9 cellular contexts compared by ENCODE assay signal in genomic region chr1:53195211-53195909, GRCh38. TPM values are rescaled to one million over a fixed set of nuclear protein-coding genes. Genes with fewer than 3 reads are reported as not detected.
DNase-seq lines count a peak whose midpoint lies in the region; ATAC-seq and TF ChIP-seq lines count a peak whose summit lies in the region.
"Had no signal": no experiment of that assay in that cellular context is flagged by ENCODE, and none has a peak within 500 bp of the region (broad histone marks: within the 10 kb centered on the region; RNA-seq: fewer than 3 reads in every experiment).

No MANE protein-coding gene starts in this region.

- DNase-seq in left ventricle myocardium inferior (no peak), Right ventricle myocardium inferior (ENCODE audit: missing footprints) (no peak), coronary artery (ENCODE audit: low spot score) (no peak), upper lobe of right lung (no peak), NCI-H69 (lab: John Stamatoyannopoulos, UW) (no peak)
- DNase-seq in natural killer cell treated with Interleukin-12 subunit alpha and Interleukin-12 subunit beta and Interleukin-15 and Interleukin-18, amount 100 ng/mL, for 72 hours (ENCODE audit: low spot score) = no peak
- no peak for DNase-seq in activated CD4-positive, CD25-positive, alpha-beta regulatory T cell (lab: John Stamatoyannopoulos, UW)

- H3K4me1 ChIP-seq in left ventricle myocardium inferior = peaks cover 50% of the 10 kb centered on the region
- peaks cover 31% of the 10 kb centered on the region for H3K4me1 ChIP-seq in upper lobe of right lung

- no peak for TF ChIP-seq CTCF in left ventricle myocardium inferior (IDR thresholded peaks at IDR 0.05; ENCODE audit: borderline replicate concordance)
- TF ChIP-seq CTCF in coronary artery (IDR thresholded peaks at IDR 0.05) = no peak
- no peak for TF ChIP-seq CTCF in upper lobe of right lung (IDR thresholded peaks at IDR 0.05)

- H3K4me3 Mint-ChIP-seq in natural killer cell treated with Interleukin-12 subunit alpha and Interleukin-12 subunit beta and Interleukin-15 and Interleukin-18, amount 100 ng/mL, for 72 hours = peak overlapping the region; percentile 94

- H3K9me3 ChIP-seq in left ventricle myocardium inferior (replicated peaks) = no peaks in the 10 kb centered on the region
- no peaks in the 10 kb centered on the region for H3K9me3 ChIP-seq in upper lobe of right lung

- H3K36me3 ChIP-seq in left ventricle myocardium inferior = no peaks in the 10 kb centered on the region
- H3K36me3 ChIP-seq in upper lobe of right lung = no peaks in the 10 kb centered on the region

- peak overlapping the region; percentile 97 for H3K27ac Mint-ChIP-seq in natural killer cell treated with Interleukin-12 subunit alpha and Interleukin-12 subunit beta and Interleukin-15 and Interleukin-18, amount 100 ng/mL, for 72 hours

- peaks cover 13% of the 10 kb centered on the region for H3K36me3 Mint-ChIP-seq in natural killer cell treated with Interleukin-12 subunit alpha and Interleukin-12 subunit beta and Interleukin-15 and Interleukin-18, amount 100 ng/mL, for 72 hours

- H3K27me3 Mint-ChIP-seq in natural killer cell treated with Interleukin-12 subunit alpha and Interleukin-12 subunit beta and Interleukin-15 and Interleukin-18, amount 100 ng/mL, for 72 hours = no peaks in the 10 kb centered on the region

- H3K27me3 ChIP-seq in left ventricle myocardium inferior (ENCODE audit: low read depth) (no peaks in the 10 kb centered on the region), upper lobe of right lung (no peaks in the 10 kb centered on the region)

- H3K4me3 ChIP-seq in left ventricle myocardium inferior (peak overlapping the region; percentile 87), coronary artery (peak overlapping the region; percentile 98), upper lobe of right lung (no peak overlapping the region)

- intact Hi-C loops in left ventricle myocardium inferior (cut with micrococcal nuclease) (no loop called here), Right ventricle myocardium inferior (cut with DNase I) (loop anchor here (5.0 kb wide), 1 partner anchor 268 kb away; the partner anchor contains the start of gene SCP2), upper lobe of right lung (cut with DNase I) (no loop called here)

- peaks cover 23 to 29% of the 10 kb centered on the region in 2 donors for H3K4me1 Mint-ChIP-seq in natural killer cell treated with Interleukin-12 subunit alpha and Interleukin-12 subunit beta and Interleukin-15 and Interleukin-18, amount 100 ng/mL, for 72 hours (ENCODE audit: low read depth in 2 of 2)

- H3K9me3 Mint-ChIP-seq in natural killer cell treated with Interleukin-12 subunit alpha and Interleukin-12 subunit beta and Interleukin-15 and Interleukin-18, amount 100 ng/mL, for 72 hours = no peaks in the 10 kb centered on the region

- H3K27ac ChIP-seq in left ventricle myocardium inferior (replicated peaks) (peak overlapping the region; percentile 98), coronary artery (peak overlapping the region; percentile 94 to 100), upper lobe of right lung (peak overlapping the region; percentile 100)

- ATAC-seq in Right ventricle myocardium inferior (no peak), upper lobe of right lung (no peak), HG03378 (IDR thresholded peaks at IDR 0.05; ENCODE audit: unreplicated experiment) (no peak)
- ATAC-seq in natural killer cell treated with Interleukin-12 subunit alpha and Interleukin-12 subunit beta and Interleukin-15 and Interleukin-18, amount 100 ng/mL, for 72 hours = no peak

RNA-seq across cellular contexts. Expression of gene CPT2, which starts 1.3 kb away (rescaled TPM):
- total RNA-seq in left ventricle myocardium inferior (31.7 TPM), Right ventricle myocardium inferior (37.7 TPM), upper lobe of right lung (24.1 TPM)
- 10 to 100 TPM; 12.3 to 14.7 TPM for total RNA-seq in natural killer cell treated with Interleukin-12 subunit alpha and Interleukin-12 subunit beta and Interleukin-15 and Interleukin-18, amount 100 ng/mL, for 72 hours

RNA-seq across cellular contexts. Expression of gene CZIB, which starts 25.1 kb away (rescaled TPM):
- total RNA-seq in left ventricle myocardium inferior (61.1 TPM), Right ventricle myocardium inferior (60.7 TPM), upper lobe of right lung (58.0 TPM)
- 10 to 100 TPM; 37.5 to 44.5 TPM for total RNA-seq in natural killer cell treated with Interleukin-12 subunit alpha and Interleukin-12 subunit beta and Interleukin-15 and Interleukin-18, amount 100 ng/mL, for 72 hours

RNA-seq across cellular contexts. Expression of gene MAGOH, which starts 43.0 kb away (rescaled TPM):
- total RNA-seq in left ventricle myocardium inferior = 29.5 TPM
- 24.0 TPM for total RNA-seq in Right ventricle myocardium inferior
- total RNA-seq in natural killer cell treated with Interleukin-12 subunit alpha and Interleukin-12 subunit beta and Interleukin-15 and Interleukin-18, amount 100 ng/mL, for 72 hours = 10 to 100 TPM; 62.6 to 65.4 TPM
- 38.8 TPM for total RNA-seq in upper lobe of right lung

RNA-seq across cellular contexts. Expression of gene SLC1A7, which starts 52.9 kb away (rescaled TPM):
- total RNA-seq in left ventricle myocardium inferior = 0.44 TPM
- not detected for total RNA-seq in Right ventricle myocardium inferior
- total RNA-seq in natural killer cell treated with Interleukin-12 subunit alpha and Interleukin-12 subunit beta and Interleukin-15 and Interleukin-18, amount 100 ng/mL, for 72 hours = 1 to 10 TPM in 1 of 2 donors, under 1 TPM in 1; 0.29 to 1.1 TPM
- 0.26 TPM for total RNA-seq in upper lobe of right lung
- total RNA-seq: LHCN-M2 had no signal
